13 cellular contexts compared by ENCODE assay signal in genomic region chr10:28254290-28254985, GRCh38. TPM values are rescaled to one million over a fixed set of nuclear protein-coding genes. Genes with fewer than 3 reads are reported as not detected.
DNase-seq lines count a peak whose midpoint lies in the region; ATAC-seq and TF ChIP-seq lines count a peak whose summit lies in the region.
"Had no signal": no experiment of that assay in that cellular context is flagged by ENCODE, and none has a peak within 500 bp of the region (broad histone marks: within the 10 kb centered on the region; RNA-seq: fewer than 3 reads in every experiment).

No MANE protein-coding gene starts in this region.

- no TSS peak for BruUV-seq in A673 (replicated peaks; lab: Mats Ljungman, UMichigan)

- no peaks in the 10 kb centered on the region for H3K36me3 Mint-ChIP-seq in activated T-cell treated with anti-CD3 and anti-CD28 coated beads, Interleukin-2, amount 50 U/mL, for 72 hours (ENCODE audit: insufficient read depth in 2 of 2)

- H3K9me3 Mint-ChIP-seq in activated T-cell treated with anti-CD3 and anti-CD28 coated beads, Interleukin-2, amount 50 U/mL, for 72 hours = no peaks in the 10 kb centered on the region
- H3K9me3 Mint-ChIP-seq: neural crest cell had no signal

- intact Hi-C loops in A673 (cut with micrococcal nuclease; ENCODE audit: unreplicated experiment) = no loop called here

- H3K79me1 ChIP-seq in mesendoderm (ENCODE audit: low read length) = no peaks in the 10 kb centered on the region

- H3K27me3 Mint-ChIP-seq in activated T-cell treated with anti-CD3 and anti-CD28 coated beads, Interleukin-2, amount 50 U/mL, for 72 hours (ENCODE audit: low read depth) = no peaks in the 10 kb centered on the region

- no peak overlapping the region for H2BK15ac ChIP-seq in mesendoderm (replicated peaks; ENCODE audit: low read depth)

- no peak overlapping the region for H2AK5ac ChIP-seq in mesendoderm (ENCODE audit: low read length)

- H3K4me3 Mint-ChIP-seq in activated T-cell treated with anti-CD3 and anti-CD28 coated beads, Interleukin-2, amount 50 U/mL, for 72 hours = no peak overlapping the region
- H3K4me3 Mint-ChIP-seq: neural crest cell had no signal

- H3K4me1 Mint-ChIP-seq in activated T-cell treated with anti-CD3 and anti-CD28 coated beads, Interleukin-2, amount 50 U/mL, for 72 hours (ENCODE audit: low read depth) = peaks cover 16% of the 10 kb centered on the region
- H3K4me1 Mint-ChIP-seq: neural crest cell had no signal

- ATAC-seq in stimulated activated naive CD8-positive, alpha-beta T cell treated with anti-CD3 and anti-CD28 coated beads, Interleukin-15, Interleukin-2, amounts not matched to agents 100 U/mL and 50 U/mL, for 24 hours = no peak
- ATAC-seq in activated T-cell treated with anti-CD3 and anti-CD28 coated beads, Interleukin-2, amount 50 U/mL, for 72 hours (replicated peaks in 1 of 2) = no peak

- no peak overlapping the region for H3K56ac ChIP-seq in mesendoderm (ENCODE audit: low read length)

- H3K18ac ChIP-seq in mesendoderm (ENCODE audit: low read length) = no peak overlapping the region

- H3K27me3 ChIP-seq in A673 (replicated peaks; ENCODE audit: insufficient read depth, low read depth, low read length, poor library complexity) (no peaks in the 10 kb centered on the region), mesendoderm (ENCODE audit: insufficient read depth, low read length, poor library complexity) (no peaks in the 10 kb centered on the region)
- H3K27me3 ChIP-seq: BLaER1 treated with 17β-estradiol and CSF1 and Interleukin-3, amounts not matched to agents 10 nM and 100 nM; cardiac muscle cell had no signal

- no peak overlapping the region for H3K23ac ChIP-seq in mesendoderm (ENCODE audit: low read length)

- H3K4me3 ChIP-seq in A673 (ENCODE audit: low read depth, low read length, poor library complexity, severe bottlenecking) (no peak overlapping the region), choroid plexus epithelial cell (ENCODE audit: low read depth, low read length) (no peak overlapping the region), mesendoderm (ENCODE audit: low read length) (no peak overlapping the region)
- H3K4me3 ChIP-seq: BLaER1 treated with 17β-estradiol and CSF1 and Interleukin-3, amounts not matched to agents 10 nM and 100 nM; cardiac muscle cell had no signal

- H4K8ac ChIP-seq in mesendoderm (ENCODE audit: low read depth, low read length) = no peak overlapping the region

- no peak overlapping the region for H3K4me2 ChIP-seq in mesendoderm (ENCODE audit: low read length)
- H3K4me2 ChIP-seq: BLaER1 treated with 17β-estradiol and CSF1 and Interleukin-3, amounts not matched to agents 10 nM and 100 nM; KMS-11 had no signal

- H3K9ac ChIP-seq in mesendoderm (ENCODE audit: low read length) = no peak overlapping the region
- H3K9ac ChIP-seq: BLaER1 treated with 17β-estradiol and CSF1 and Interleukin-3, amounts not matched to agents 10 nM and 100 nM; KMS-11 had no signal

- peak; percentile 37 for DNase-seq in A673 (ENCODE audit: low spot score)
- DNase-seq in HPDE6-E6E7 (ENCODE audit: extremely low spot score) = peak; percentile 12
- peak; percentile 23 for DNase-seq in choroid plexus epithelial cell (ENCODE audit: low read depth)
- peak; percentile 55 for DNase-seq in mesendoderm
- DNase-seq in stimulated activated naive CD8-positive, alpha-beta T cell treated with anti-CD3 and anti-CD28 coated beads, Interleukin-15, Interleukin-2, amounts not matched to agents 100 U/mL and 50 U/mL, for 24 hours = no peak
- no peak for DNase-seq in D341Med (ENCODE audit: low spot score)
- no peak for DNase-seq in activated T-cell treated with anti-CD3 and anti-CD28 coated beads, Interleukin-2, amount 50 U/mL, for 72 hours
- no peak for DNase-seq in NCI-H2081 (lab: John Stamatoyannopoulos, UW)
- DNase-seq: NCI-H510A had no signal

- H2BK120ac ChIP-seq in mesendoderm (ENCODE audit: low read depth, low read length) = no peak overlapping the region

- CTCF ChIA-PET in A673 (lab: Charles Lee) = interaction anchor here (0.7 kb wide), 1 partner anchor 127 kb away, joined by 7 read pairs; no protein-coding TSS in a partner anchor

- no CpG with 5 or more reads among the region's 6 CpGs for WGBS in mesendoderm (ENCODE audit: extremely low coverage, insufficient coverage, low lambda C conversion rate)

- no peak overlapping the region for H4K5ac ChIP-seq in mesendoderm (ENCODE audit: low read length)

- no peak overlapping the region for H3K27ac Mint-ChIP-seq in activated T-cell treated with anti-CD3 and anti-CD28 coated beads, Interleukin-2, amount 50 U/mL, for 72 hours

- no peak overlapping the region for H3K4ac ChIP-seq in mesendoderm (ENCODE audit: low read depth, low read length)

- H3K4me1 ChIP-seq in A673 (ENCODE audit: insufficient read depth, low read length, poor library complexity, severe bottlenecking) (no peaks in the 10 kb centered on the region), mesendoderm (ENCODE audit: control insufficient read depth, low read depth, low read length) (peaks cover 2% of the 10 kb centered on the region)
- H3K4me1 ChIP-seq: BLaER1 treated with 17β-estradiol and CSF1 and Interleukin-3, amounts not matched to agents 10 nM and 100 nM had no signal

- no peak overlapping the region for H3K27ac ChIP-seq in A673 (ENCODE audit: low read depth, low read length, poor library complexity, severe bottlenecking)
- H3K27ac ChIP-seq in mesendoderm (ENCODE audit: low read depth, low read length) = no peak overlapping the region
- H3K27ac ChIP-seq: BLaER1 treated with 17β-estradiol and CSF1 and Interleukin-3, amounts not matched to agents 10 nM and 100 nM; cardiac muscle cell; KMS-11 had no signal

- no peaks in the 10 kb centered on the region for H3K36me3 ChIP-seq in A673 (ENCODE audit: insufficient read depth, low read length, poor library complexity, severe bottlenecking)
- H3K36me3 ChIP-seq in mesendoderm (ENCODE audit: control insufficient read depth, insufficient read depth, low read length) = no peaks in the 10 kb centered on the region
- H3K36me3 ChIP-seq: BLaER1 treated with 17β-estradiol and CSF1 and Interleukin-3, amounts not matched to agents 10 nM and 100 nM; cardiac muscle cell had no signal

- H3K79me2 ChIP-seq in mesendoderm (ENCODE audit: control insufficient read depth, insufficient read depth, low read length) = no peaks in the 10 kb centered on the region

- TF ChIP-seq CTCF in A673 (conservative IDR thresholded peaks at IDR 0.05; ENCODE audit: low read depth, low read length) (no peak), choroid plexus epithelial cell (conservative IDR thresholded peaks at IDR 0.05; ENCODE audit: low read depth, low read length) (no peak)

- POLR2A ChIA-PET in A673 (lab: Charles Lee; ENCODE audit: low non-redundant PET) = no interaction called here

- no peaks in the 10 kb centered on the region for H3K9me3 ChIP-seq in A673 (ENCODE audit: low read depth, low read length, poor library complexity, severe bottlenecking)
- H3K9me3 ChIP-seq: BLaER1 treated with 17β-estradiol and CSF1 and Interleukin-3, amounts not matched to agents 10 nM and 100 nM had no signal

- H2BK5ac ChIP-seq in mesendoderm (ENCODE audit: low read length) = no peak overlapping the region

RNA-seq across cellular contexts. Expression of gene MPP7, which starts 48.4 kb away (rescaled TPM):
- 1.5 and 2.0 TPM in 2 replicates for total RNA-seq in A673 (2021)
- 3.9 TPM for polyA plus RNA-seq in mesendoderm (2013, experiment 1 of 2)
- 3.9 TPM for polyA plus RNA-seq in mesendoderm (2013, experiment 2 of 2)
- total RNA-seq in activated T-cell treated with anti-CD3 and anti-CD28 coated beads, Interleukin-2, amount 50 U/mL, for 72 hours = 10 to 100 TPM; 16.3 to 28.1 TPM

Comparison
In these comparisons a context has a peak if more than half of its experiments do, and no peak if none do; other contexts are left out.
1. DNase-seq: peak in A673 (single experiment), HPDE6-E6E7 (single experiment), choroid plexus epithelial cell (single experiment) and mesendoderm (single experiment); none in stimulated activated naive CD8-positive, alpha-beta T cell treated with anti-CD3 and anti-CD28 coated beads, Interleukin-15, Interleukin-2, amounts not matched to agents 100 U/mL and 50 U/mL, for 24 hours (single experiment), D341Med (single experiment), activated T-cell treated with anti-CD3 and anti-CD28 coated beads, Interleukin-2, amount 50 U/mL, for 72 hours (0 of 2) and NCI-H2081 (0 of 2).